In genomic region chr11:79708319-79708928, GRCh38 we compare ENCODE assay signal across 7 cellular contexts.
DNase-seq lines count a peak whose midpoint lies in the region; ATAC-seq and TF ChIP-seq lines count a peak whose summit lies in the region.

No MANE protein-coding gene starts in this region.

- H3K4me1 ChIP-seq in mesendoderm (ENCODE audit: control insufficient read depth, low read depth, low read length): no peaks in the 10 kb centered on the region

- H3K27ac ChIP-seq in mesendoderm (ENCODE audit: low read depth, low read length): no peak overlapping the region

- H2BK120ac ChIP-seq in mesendoderm (ENCODE audit: low read depth, low read length): no peak overlapping the region

- no CpG with 5 or more reads among the region's 10 CpGs for WGBS in mesendoderm (ENCODE audit: extremely low coverage, insufficient coverage, low lambda C conversion rate)

- H3K4me1 Mint-ChIP-seq in activated CD4-positive, alpha-beta memory T cell treated with anti-CD3 and anti-CD28 coated beads, Interleukin-2, amount 10 ng/mL, durations not matched to agents 7 days and 5 days: no peaks in the 10 kb centered on the region

- H2BK5ac ChIP-seq in mesendoderm (ENCODE audit: low read length): no peak overlapping the region

- POLR2A ChIA-PET in activated CD4-positive, alpha-beta memory T cell treated with anti-CD3 and anti-CD28 coated beads, Interleukin-2, amount 10 ng/mL, durations not matched to agents 7 days and 5 days (lab: Charles Lee): no interaction called here

- no peak overlapping the region for H3K9ac ChIP-seq in mesendoderm (ENCODE audit: low read length)

- in situ Hi-C loops in GM13976 (cut with MboI; ENCODE audit: low sequenced_read_pairs, unreplicated experiment): loop anchor here (25.0 kb wide), 1 partner anchor 454 kb away; no protein-coding TSS in a partner anchor

- no peaks in the 10 kb centered on the region for H3K27me3 Mint-ChIP-seq in activated CD4-positive, alpha-beta memory T cell treated with anti-CD3 and anti-CD28 coated beads, Interleukin-2, amount 10 ng/mL, durations not matched to agents 7 days and 5 days

- H3K36me3 Mint-ChIP-seq in activated CD4-positive, alpha-beta memory T cell treated with anti-CD3 and anti-CD28 coated beads, Interleukin-2, amount 10 ng/mL, durations not matched to agents 7 days and 5 days (ENCODE audit: low read depth): no peaks in the 10 kb centered on the region

- no peaks in the 10 kb centered on the region for H3K79me1 ChIP-seq in mesendoderm (ENCODE audit: low read length)

- H4K8ac ChIP-seq in mesendoderm (ENCODE audit: low read depth, low read length): no peak overlapping the region

- no peak overlapping the region for H3K23ac ChIP-seq in mesendoderm (ENCODE audit: low read length)

- no peak overlapping the region for H3K4me3 ChIP-seq in mesendoderm (ENCODE audit: low read length)

- H3K27me3 ChIP-seq in mesendoderm (ENCODE audit: insufficient read depth, low read length, poor library complexity): no peaks in the 10 kb centered on the region

- no peak overlapping the region for H3K4me2 ChIP-seq in mesendoderm (ENCODE audit: low read length)

- TF ChIP-seq CTCF in GM13976 (IDR thresholded peaks at IDR 0.05; ENCODE audit: borderline replicate concordance, control extremely low read depth, extremely low read depth, insufficient read depth, missing control alignments): peak; percentile 65

- no peaks in the 10 kb centered on the region for H3K79me2 ChIP-seq in mesendoderm (ENCODE audit: control insufficient read depth, insufficient read depth, low read length)

- H3K4ac ChIP-seq in mesendoderm (ENCODE audit: low read depth, low read length): no peak overlapping the region

- peak; percentile 34 for DNase-seq in GM13976 (ENCODE audit: low spot score)
- peak; percentile 49 for DNase-seq in NCI-H2029 (lab: John Stamatoyannopoulos, UW)
- peak; percentile 59 for DNase-seq in amniotic epithelial cell (ENCODE audit: low read depth)
- DNase-seq in mesendoderm: peak; percentile 75
- no peak for DNase-seq in DMS79 (lab: John Stamatoyannopoulos, UW)
- DNase-seq in activated CD4-positive, alpha-beta memory T cell treated with anti-CD3 and anti-CD28 coated beads, Interleukin-2, amount 10 ng/mL, durations not matched to agents 7 days and 5 days: no peak

- no peak overlapping the region for H4K5ac ChIP-seq in mesendoderm (ENCODE audit: low read length)

- peak; percentile 57 for ATAC-seq in HG02678 (IDR thresholded peaks at IDR 0.05; ENCODE audit: unreplicated experiment)

- no peak overlapping the region for H2BK15ac ChIP-seq in mesendoderm (replicated peaks; ENCODE audit: low read depth)

- no peak overlapping the region for H2AK5ac ChIP-seq in mesendoderm (ENCODE audit: low read length)

- CTCF ChIA-PET in activated CD4-positive, alpha-beta memory T cell treated with anti-CD3 and anti-CD28 coated beads, Interleukin-2, amount 10 ng/mL, durations not matched to agents 7 days and 5 days (lab: Charles Lee): no interaction called here

- no peak overlapping the region for H3K4me3 Mint-ChIP-seq in activated CD4-positive, alpha-beta memory T cell treated with anti-CD3 and anti-CD28 coated beads, Interleukin-2, amount 10 ng/mL, durations not matched to agents 7 days and 5 days

- H3K18ac ChIP-seq in mesendoderm (ENCODE audit: low read length): no peak overlapping the region

- no peak overlapping the region for H3K27ac Mint-ChIP-seq in activated CD4-positive, alpha-beta memory T cell treated with anti-CD3 and anti-CD28 coated beads, Interleukin-2, amount 10 ng/mL, durations not matched to agents 7 days and 5 days

- H3K56ac ChIP-seq in mesendoderm (ENCODE audit: low read length): no peak overlapping the region

- no peaks in the 10 kb centered on the region for H3K36me3 ChIP-seq in mesendoderm (ENCODE audit: control insufficient read depth, insufficient read depth, low read length)

- peaks cover 7% of the 10 kb centered on the region for H3K9me3 Mint-ChIP-seq in activated CD4-positive, alpha-beta memory T cell treated with anti-CD3 and anti-CD28 coated beads, Interleukin-2, amount 10 ng/mL, durations not matched to agents 7 days and 5 days

Comparison
In these comparisons a context has a peak if more than half of its experiments do, and no peak if none do; other contexts are left out.
1. DNase-seq: peak in GM13976 (single experiment), NCI-H2029 (single experiment), amniotic epithelial cell (single experiment) and mesendoderm (single experiment); none in DMS79 (single experiment) and activated CD4-positive, alpha-beta memory T cell treated with anti-CD3 and anti-CD28 coated beads, Interleukin-2, amount 10 ng/mL, durations not matched to agents 7 days and 5 days (single experiment).